Comparison of ENCODE assay signal across 10 cellular contexts in genomic region chr1:206551985-206552325, GRCh38. TPM values are rescaled to one million over a fixed set of nuclear protein-coding genes. Genes with fewer than 3 reads are reported as not detected.
DNase-seq lines count a peak whose midpoint lies in the region; ATAC-seq, FAIRE-seq and TF ChIP-seq lines count a peak whose summit lies in the region.
"Had no signal": no experiment of that assay in that cellular context is flagged by ENCODE, and none has a peak within 500 bp of the region (broad histone marks: within the 10 kb centered on the region; RNA-seq: fewer than 3 reads in every experiment).

No MANE protein-coding gene starts in this region.

- DNase-seq in activated T-cell treated with anti-CD3 and anti-CD28 coated beads, Interleukin-2, amount 50 U/mL, for 4 hours = peak; percentile 69
- DNase-seq in memory B cell (ENCODE audit: low spot score in 2 of 2) (no peak), NCI-H446 (lab: John Stamatoyannopoulos, UW) (no peak), D721Med (ENCODE audit: insufficient read length, low spot score) (no peak)
- DNase-seq: DND-41, mesendoderm had no signal

- no peak for TF ChIP-seq CTCF in VCaP (conservative IDR thresholded peaks at IDR 0.05)
- no peak for TF ChIP-seq CTCF in D721Med (IDR thresholded peaks at IDR 0.05; ENCODE audit: insufficient read depth, missing control alignments)

- peak overlapping the region; percentile 92; the same call in 1 of the 2 replicates for H3K27ac ChIP-seq in VCaP

- peak overlapping the region; percentile 68 for H3K4me3 Mint-ChIP-seq in activated T-cell treated with anti-CD3 and anti-CD28 coated beads, Interleukin-2, amount 50 U/mL, for 4 hours
- no peak overlapping the region for H3K4me3 Mint-ChIP-seq in memory B cell
- H3K4me3 Mint-ChIP-seq in stimulated activated memory B cell treated with anti-CD40 and anti-IgM and Interleukin-4, amounts not matched to agents 10 μg/mL and 1 μg/mL and 100 μg/mL, for 72 hours = no peak overlapping the region

- ATAC-seq in activated T-cell treated with anti-CD3 and anti-CD28 coated beads, Interleukin-2, amount 50 U/mL, for 4 hours = peak; percentile 80 to 88
- ATAC-seq in memory B cell (ENCODE audit: low read depth) (peak; percentile 49), GM18861 (IDR thresholded peaks at IDR 0.05; ENCODE audit: unreplicated experiment) (no peak), HG03565 (IDR thresholded peaks at IDR 0.05; ENCODE audit: unreplicated experiment) (no peak)
- no peak for ATAC-seq in stimulated activated memory B cell treated with anti-CD40 and anti-IgM and Interleukin-4, amounts not matched to agents 10 μg/mL and 1 μg/mL and 100 μg/mL, for 72 hours

- H3K36me3 Mint-ChIP-seq in activated T-cell treated with anti-CD3 and anti-CD28 coated beads, Interleukin-2, amount 50 U/mL, for 4 hours (ENCODE audit: insufficient read depth) = no peaks in the 10 kb centered on the region
- H3K36me3 Mint-ChIP-seq in memory B cell = no peaks in the 10 kb centered on the region
- H3K36me3 Mint-ChIP-seq in stimulated activated memory B cell treated with anti-CD40 and anti-IgM and Interleukin-4, amounts not matched to agents 10 μg/mL and 1 μg/mL and 100 μg/mL, for 72 hours = no peaks in the 10 kb centered on the region

- H3K4me1 Mint-ChIP-seq in activated T-cell treated with anti-CD3 and anti-CD28 coated beads, Interleukin-2, amount 50 U/mL, for 4 hours (ENCODE audit: low read depth) = peaks cover 58% of the 10 kb centered on the region
- H3K4me1 Mint-ChIP-seq in memory B cell = peaks cover 18% of the 10 kb centered on the region
- peaks cover 31% of the 10 kb centered on the region for H3K4me1 Mint-ChIP-seq in stimulated activated memory B cell treated with anti-CD40 and anti-IgM and Interleukin-4, amounts not matched to agents 10 μg/mL and 1 μg/mL and 100 μg/mL, for 72 hours

- H3K27ac Mint-ChIP-seq in memory B cell = peak overlapping the region; percentile 6
- H3K27ac Mint-ChIP-seq in stimulated activated memory B cell treated with anti-CD40 and anti-IgM and Interleukin-4, amounts not matched to agents 10 μg/mL and 1 μg/mL and 100 μg/mL, for 72 hours = peak overlapping the region; percentile 8

- FAIRE-seq in D721Med (lab: Jason Lieb, UNC) = no peak

- H3K27me3 Mint-ChIP-seq in activated T-cell treated with anti-CD3 and anti-CD28 coated beads, Interleukin-2, amount 50 U/mL, for 4 hours (ENCODE audit: low read depth) = no peaks in the 10 kb centered on the region
- no peaks in the 10 kb centered on the region for H3K27me3 Mint-ChIP-seq in memory B cell
- no peaks in the 10 kb centered on the region for H3K27me3 Mint-ChIP-seq in stimulated activated memory B cell treated with anti-CD40 and anti-IgM and Interleukin-4, amounts not matched to agents 10 μg/mL and 1 μg/mL and 100 μg/mL, for 72 hours

- no peaks in the 10 kb centered on the region for H3K9me3 Mint-ChIP-seq in activated T-cell treated with anti-CD3 and anti-CD28 coated beads, Interleukin-2, amount 50 U/mL, for 4 hours
- H3K9me3 Mint-ChIP-seq in memory B cell = no peaks in the 10 kb centered on the region
- H3K9me3 Mint-ChIP-seq in stimulated activated memory B cell treated with anti-CD40 and anti-IgM and Interleukin-4, amounts not matched to agents 10 μg/mL and 1 μg/mL and 100 μg/mL, for 72 hours = no peaks in the 10 kb centered on the region

RNA-seq across cellular contexts. Expression of gene RASSF5, which starts 44.6 kb away (rescaled TPM):
- 100 to 1,000 TPM; 179 to 227 (median 216) TPM for total RNA-seq in activated T-cell treated with anti-CD3 and anti-CD28 coated beads, Interleukin-2, amount 50 U/mL, for 4 hours

Comparison
In these comparisons a context has a peak if more than half of its experiments do, and no peak if none do; other contexts are left out.
1. ATAC-seq: peak in activated T-cell treated with anti-CD3 and anti-CD28 coated beads, Interleukin-2, amount 50 U/mL, for 4 hours (2 of 2) and memory B cell (single experiment); none in stimulated activated memory B cell treated with anti-CD40 and anti-IgM and Interleukin-4, amounts not matched to agents 10 μg/mL and 1 μg/mL and 100 μg/mL, for 72 hours (single experiment), GM18861 (single experiment) and HG03565 (single experiment).